In genomic region chr2:155372969-155373368, GRCh38 we compare ENCODE assay signal across 8 cellular contexts.
DNase-seq lines count a peak whose midpoint lies in the region; ATAC-seq and FAIRE-seq lines count a peak whose summit lies in the region.

No MANE protein-coding gene starts in this region.

- FAIRE-seq in TTC549 (lab: Jason Lieb, UNC) = peak; percentile 33

- no peak overlapping the region for H2BK12ac ChIP-seq in mesenchymal stem cell (ENCODE audit: low read length in 2 of 2)

- no peak overlapping the region for H4K91ac ChIP-seq in mesenchymal stem cell (ENCODE audit: low read length)

- H3K79me1 ChIP-seq in mesenchymal stem cell (replicated peaks; ENCODE audit: low read length, poor library complexity, severe bottlenecking) = no peaks in the 10 kb centered on the region

- no peak overlapping the region for H3K23ac ChIP-seq in mesenchymal stem cell (ENCODE audit: low read length in 2 of 2)

- H3K4me3 ChIP-seq in mesenchymal stem cell (ENCODE audit: insufficient read depth in 1 of 2, low read depth in 1 of 2, low read length in 2 of 2) = no peak overlapping the region

- H2BK15ac ChIP-seq in mesenchymal stem cell (ENCODE audit: low read depth, poor library complexity, severe bottlenecking) = no peak overlapping the region

- no peak overlapping the region for H3K9ac ChIP-seq in mesenchymal stem cell (ENCODE audit: low read length)

- H3K36me3 ChIP-seq in mesenchymal stem cell (ENCODE audit: control insufficient read depth in 1 of 2, insufficient read depth in 2 of 2, low read depth in 1 of 2, low read length in 2 of 2) = no peaks in the 10 kb centered on the region

- no peak overlapping the region for H2AFZ ChIP-seq in mesenchymal stem cell (ENCODE audit: low read depth, low read length)

- H3K27me3 ChIP-seq in mesenchymal stem cell (ENCODE audit: control insufficient read depth in 1 of 2, insufficient read depth in 1 of 2, low read length in 2 of 2) = no peaks in the 10 kb centered on the region

- H3K14ac ChIP-seq in mesenchymal stem cell (ENCODE audit: low read length in 2 of 2) = no peak overlapping the region

- no peak overlapping the region for H3K4me2 ChIP-seq in mesenchymal stem cell (ENCODE audit: low read length, poor library complexity, severe bottlenecking)

- ATAC-seq in GM21576 (IDR thresholded peaks at IDR 0.05; ENCODE audit: unreplicated experiment) (no peak), HG03342 (IDR thresholded peaks at IDR 0.05; ENCODE audit: unreplicated experiment) (no peak)

- H4K8ac ChIP-seq in mesenchymal stem cell (ENCODE audit: low read length) = no peak overlapping the region

- no peak overlapping the region for H3K18ac ChIP-seq in mesenchymal stem cell (ENCODE audit: low read depth in 1 of 2, low read length in 2 of 2)

- no peak overlapping the region for H3K4ac ChIP-seq in mesenchymal stem cell (ENCODE audit: low read depth in 1 of 2, low read length in 2 of 2)

- H2BK120ac ChIP-seq in mesenchymal stem cell (ENCODE audit: low read depth, low read length) = no peak overlapping the region

- H3K27ac ChIP-seq in mesenchymal stem cell (ENCODE audit: low read length, poor library complexity, severe bottlenecking) = no peak overlapping the region

- H3K4me1 ChIP-seq in mesenchymal stem cell (ENCODE audit: control insufficient read depth, insufficient read depth, low read depth, low read length) = no peaks in the 10 kb centered on the region

- peak; percentile 68 for DNase-seq in G401 (ENCODE audit: low spot score)
- DNase-seq in NCI-H146 treated with DMSO at 0.1 percent for 48 hours (lab: John Stamatoyannopoulos, UW; ENCODE audit: unreplicated experiment) = peak; percentile 22
- DNase-seq in mesenchymal stem cell = peak; percentile 4
- DNase-seq in OCI-M2 (lab: John Stamatoyannopoulos, UW; ENCODE audit: unreplicated experiment) = no peak
- DNase-seq in activated CD4-positive, alpha-beta T cell treated with anti-CD3 and anti-CD28 coated beads for 4 hours = no peak

- no peak overlapping the region for H2BK5ac ChIP-seq in mesenchymal stem cell (ENCODE audit: low read depth, low read length, poor library complexity, severe bottlenecking)

- in situ Hi-C loops in G401 (cut with HindIII; ENCODE audit: low sequenced_read_pairs) = no loop called here

- H3K9me3 ChIP-seq in mesenchymal stem cell (ENCODE audit: control insufficient read depth, low read length) = no peaks in the 10 kb centered on the region

- WGBS in mesenchymal stem cell = no CpG with 5 or more reads among the region's 2 CpGs

- H2AK5ac ChIP-seq in mesenchymal stem cell (ENCODE audit: low read length, severe bottlenecking) = no peak overlapping the region

Comparison
In these comparisons a context has a peak if more than half of its experiments do, and no peak if none do; other contexts are left out.
1. DNase-seq: peak in G401 (single experiment), NCI-H146 treated with DMSO at 0.1 percent for 48 hours (single experiment) and mesenchymal stem cell (single experiment); none in OCI-M2 (single experiment) and activated CD4-positive, alpha-beta T cell treated with anti-CD3 and anti-CD28 coated beads for 4 hours (0 of 2).